In the genomic region with DNA sequence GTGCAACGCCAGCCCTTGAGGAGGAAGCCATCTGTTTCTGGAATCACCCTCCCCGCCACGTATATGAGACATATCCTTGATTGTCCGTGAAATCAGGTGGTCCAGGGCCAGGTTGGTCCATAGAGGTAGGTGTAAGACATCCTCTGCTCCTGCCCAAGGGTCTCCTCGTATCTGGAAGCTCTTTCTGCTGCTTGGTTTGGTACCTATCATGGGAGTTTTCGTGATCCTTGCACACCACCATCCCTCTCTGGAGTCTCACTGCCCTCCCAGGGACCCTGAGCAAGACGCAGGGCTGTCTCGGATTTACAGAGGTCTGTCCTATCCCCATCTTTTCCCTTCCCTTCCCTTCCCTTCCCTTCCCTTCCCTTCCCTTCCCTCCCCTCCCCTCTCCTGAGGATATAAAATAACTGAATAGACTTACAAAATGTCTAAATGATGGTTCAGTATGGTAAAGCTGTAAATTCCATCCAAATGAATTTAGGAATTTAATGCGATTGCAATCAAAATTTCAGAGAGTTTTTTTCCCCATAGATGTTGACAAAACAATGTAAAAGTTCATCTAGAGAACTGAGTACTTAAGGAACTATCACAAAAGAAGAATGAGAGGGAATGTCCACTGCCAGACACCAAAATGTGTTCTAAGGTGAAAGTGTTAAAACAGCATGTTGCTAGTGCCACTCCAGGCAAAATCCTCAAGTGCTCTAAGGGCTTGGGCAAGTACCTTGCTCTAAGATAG, we compare ENCODE assay signal across 2 cellular contexts.
TF ChIP-seq lines count a peak whose summit lies in the region.

No MANE protein-coding gene starts in this region.

TF ChIP-seq in HEK293, 187 proteins besides CTCF, POLR2A, EP300 and RAD21 (continues in another document):
- TF ChIP-seq, protein P1, sequence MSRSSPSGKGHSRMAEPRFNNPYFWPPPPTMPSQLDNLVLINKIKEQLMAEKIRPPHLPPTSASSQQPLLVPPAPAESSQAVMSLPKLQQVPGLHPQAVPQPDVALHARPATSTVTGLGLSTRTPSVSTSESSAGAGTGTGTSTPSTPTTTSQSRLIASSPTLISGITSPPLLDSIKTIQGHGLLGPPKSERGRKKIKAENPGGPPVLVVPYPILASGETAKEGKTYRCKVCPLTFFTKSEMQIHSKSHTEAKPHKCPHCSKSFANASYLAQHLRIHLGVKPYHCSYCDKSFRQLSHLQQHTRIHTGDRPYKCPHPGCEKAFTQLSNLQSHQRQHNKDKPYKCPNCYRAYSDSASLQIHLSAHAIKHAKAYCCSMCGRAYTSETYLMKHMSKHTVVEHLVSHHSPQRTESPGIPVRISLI (tag by site-specific recombination; IDR thresholded peaks at IDR 0.05): no peak
- TF ChIP-seq ZNF133 (tag by site-specific recombination; IDR thresholded peaks at IDR 0.05) (no peak), ZIC2 (tag by site-specific recombination; IDR thresholded peaks at IDR 0.05) (no peak), ZBTB6 (tag by site-specific recombination; IDR thresholded peaks at IDR 0.05) (no peak), ZNF184 (tag by site-specific recombination; IDR thresholded peaks at IDR 0.05) (no peak), FEZF1 (tag by site-specific recombination; IDR thresholded peaks at IDR 0.05) (no peak), ZNF311 (tag by site-specific recombination; IDR thresholded peaks at IDR 0.05; ENCODE audit: borderline replicate concordance) (no peak), ZNF274 (IDR thresholded peaks at IDR 0.05; ENCODE audit: low read length) (no peak), ZNF274 (tag by site-specific recombination; IDR thresholded peaks at IDR 0.05; ENCODE audit: borderline replicate concordance) (no peak), ZNF629 (tag by site-specific recombination; IDR thresholded peaks at IDR 0.05) (no peak), ZNF585B (tag by site-specific recombination; IDR thresholded peaks at IDR 0.05) (no peak), ZNF354C (tag by site-specific recombination; IDR thresholded peaks at IDR 0.05; ENCODE audit: borderline replicate concordance, low read depth) (no peak), ZNF624 (tag by site-specific recombination; IDR thresholded peaks at IDR 0.05) (no peak), ZNF76 (tag by site-specific recombination; IDR thresholded peaks at IDR 0.05; ENCODE audit: borderline replicate concordance, low read depth) (no peak), ZNF449 (tag by site-specific recombination; IDR thresholded peaks at IDR 0.05) (no peak), ZNF174 (tag by site-specific recombination; IDR thresholded peaks at IDR 0.05) (no peak), ZNF157 (tag by site-specific recombination; IDR thresholded peaks at IDR 0.05) (no peak), KLF16 (tag by site-specific recombination; IDR thresholded peaks at IDR 0.05) (no peak)
- TF ChIP-seq, protein P2, sequence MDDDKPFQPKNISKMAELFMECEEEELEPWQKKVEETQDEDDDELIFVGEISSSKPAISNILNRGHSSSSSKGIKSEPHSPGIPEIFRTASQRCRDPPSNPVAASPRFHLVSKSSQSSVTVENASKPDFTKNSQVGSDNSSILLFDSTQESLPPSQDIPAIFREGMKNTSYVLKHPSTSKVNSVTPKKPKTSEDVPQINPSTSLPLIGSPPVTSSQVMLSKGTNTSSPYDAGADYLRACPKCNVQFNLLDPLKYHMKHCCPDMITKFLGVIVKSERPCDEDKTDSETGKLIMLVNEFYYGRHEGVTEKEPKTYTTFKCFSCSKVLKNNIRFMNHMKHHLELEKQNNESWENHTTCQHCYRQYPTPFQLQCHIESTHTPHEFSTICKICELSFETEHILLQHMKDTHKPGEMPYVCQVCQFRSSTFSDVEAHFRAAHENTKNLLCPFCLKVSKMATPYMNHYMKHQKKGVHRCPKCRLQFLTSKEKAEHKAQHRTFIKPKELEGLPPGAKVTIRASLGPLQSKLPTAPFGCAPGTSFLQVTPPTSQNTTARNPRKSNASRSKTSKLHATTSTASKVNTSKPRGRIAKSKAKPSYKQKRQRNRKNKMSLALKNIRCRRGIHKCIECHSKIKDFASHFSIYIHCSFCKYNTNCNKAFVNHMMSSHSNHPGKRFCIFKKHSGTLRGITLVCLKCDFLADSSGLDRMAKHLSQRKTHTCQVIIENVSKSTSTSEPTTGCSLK (tag by site-specific recombination; IDR thresholded peaks at IDR 0.05): no peak
- TF ChIP-seq, protein P3, sequence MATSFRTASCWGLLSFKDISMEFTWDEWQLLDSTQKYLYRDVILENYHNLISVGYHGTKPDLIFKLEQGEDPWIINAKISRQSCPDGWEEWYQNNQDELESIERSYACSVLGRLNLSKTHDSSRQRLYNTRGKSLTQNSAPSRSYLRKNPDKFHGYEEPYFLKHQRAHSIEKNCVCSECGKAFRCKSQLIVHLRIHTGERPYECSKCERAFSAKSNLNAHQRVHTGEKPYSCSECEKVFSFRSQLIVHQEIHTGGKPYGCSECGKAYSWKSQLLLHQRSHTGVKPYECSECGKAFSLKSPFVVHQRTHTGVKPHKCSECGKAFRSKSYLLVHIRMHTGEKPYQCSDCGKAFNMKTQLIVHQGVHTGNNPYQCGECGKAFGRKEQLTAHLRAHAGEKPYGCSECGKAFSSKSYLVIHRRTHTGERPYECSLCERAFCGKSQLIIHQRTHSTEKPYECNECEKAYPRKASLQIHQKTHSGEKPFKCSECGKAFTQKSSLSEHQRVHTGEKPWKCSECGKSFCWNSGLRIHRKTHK (tag by site-specific recombination; IDR thresholded peaks at IDR 0.05): no peak

TF ChIP-seq in K562, 482 proteins besides CTCF, POLR2A, EP300 and RAD21:
- TF ChIP-seq U2AF1 (optimal IDR thresholded peaks at IDR 0.05; ENCODE audit: low read depth, low read length) (no peak), CEBPG (CRISPR knock-in tag; IDR thresholded peaks at IDR 0.05) (no peak), CEBPG (tag; conservative IDR thresholded peaks at IDR 0.05 in 1 of 2, IDR thresholded peaks at IDR 0.05 in 1 of 2) (no peak), HNRNPK (IDR thresholded peaks at IDR 0.05; ENCODE audit: low read depth, low read length, poor library complexity, severe bottlenecking) (peak; percentile 36), JUN (IDR thresholded peaks at IDR 0.05; ENCODE audit: borderline replicate concordance, low read depth, low read length) (no peak), JUN (CRISPR knock-in tag; IDR thresholded peaks at IDR 0.05; ENCODE audit: borderline replicate concordance) (no peak), KDM5B (IDR thresholded peaks at IDR 0.05; ENCODE audit: insufficient replicate concordance, low read depth, low read length) (no peak), SRSF9 (IDR thresholded peaks at IDR 0.05; ENCODE audit: borderline replicate concordance, low read depth, low read length) (no peak), FOXA3 (CRISPR knock-in tag; conservative IDR thresholded peaks at IDR 0.05 in 1 of 2, IDR thresholded peaks at IDR 0.05 in 1 of 2) (no peak), CEBPB (tag; IDR thresholded peaks at IDR 0.05) (no peak)
- TF ChIP-seq, protein P4, sequence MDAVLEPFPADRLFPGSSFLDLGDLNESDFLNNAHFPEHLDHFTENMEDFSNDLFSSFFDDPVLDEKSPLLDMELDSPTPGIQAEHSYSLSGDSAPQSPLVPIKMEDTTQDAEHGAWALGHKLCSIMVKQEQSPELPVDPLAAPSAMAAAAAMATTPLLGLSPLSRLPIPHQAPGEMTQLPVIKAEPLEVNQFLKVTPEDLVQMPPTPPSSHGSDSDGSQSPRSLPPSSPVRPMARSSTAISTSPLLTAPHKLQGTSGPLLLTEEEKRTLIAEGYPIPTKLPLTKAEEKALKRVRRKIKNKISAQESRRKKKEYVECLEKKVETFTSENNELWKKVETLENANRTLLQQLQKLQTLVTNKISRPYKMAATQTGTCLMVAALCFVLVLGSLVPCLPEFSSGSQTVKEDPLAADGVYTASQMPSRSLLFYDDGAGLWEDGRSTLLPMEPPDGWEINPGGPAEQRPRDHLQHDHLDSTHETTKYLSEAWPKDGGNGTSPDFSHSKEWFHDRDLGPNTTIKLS (IDR thresholded peaks at IDR 0.05; ENCODE audit: borderline replicate concordance, low read depth): no peak
